1 cellular context compared by ENCODE assay signal in the genomic region with DNA sequence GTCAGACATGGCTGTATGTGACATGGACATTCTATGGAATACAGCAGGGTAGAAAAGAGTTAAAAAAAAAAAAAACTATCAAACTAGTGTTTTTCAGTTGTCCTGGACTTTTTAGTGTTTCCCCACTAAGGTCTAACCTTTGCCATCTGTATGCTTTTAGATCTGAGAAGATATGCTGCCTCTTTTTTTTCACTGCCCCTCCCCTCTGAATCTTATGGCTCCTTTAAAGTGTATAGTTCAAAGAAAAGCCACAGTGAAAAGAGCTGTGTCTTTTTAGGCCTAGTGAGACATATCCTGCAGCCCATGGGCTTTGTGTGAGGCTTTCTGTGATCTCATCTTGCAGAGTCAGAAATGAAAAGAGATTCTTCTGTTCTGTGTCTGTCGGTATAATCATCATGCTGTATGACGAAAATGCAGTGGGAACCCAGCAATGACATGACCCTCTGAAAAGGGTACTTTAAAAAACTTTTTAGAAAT.
A peak's percentile ranks its signal among the peaks of the same experiment; 100 is the strongest.
TF ChIP-seq lines count a peak whose summit lies in the region.

No MANE protein-coding gene starts in this region.

TF ChIP-seq in HepG2, 621 proteins besides CTCF, POLR2A, EP300 and RAD21 (continued from another document and continues in another):
- TF ChIP-seq, protein P1, sequence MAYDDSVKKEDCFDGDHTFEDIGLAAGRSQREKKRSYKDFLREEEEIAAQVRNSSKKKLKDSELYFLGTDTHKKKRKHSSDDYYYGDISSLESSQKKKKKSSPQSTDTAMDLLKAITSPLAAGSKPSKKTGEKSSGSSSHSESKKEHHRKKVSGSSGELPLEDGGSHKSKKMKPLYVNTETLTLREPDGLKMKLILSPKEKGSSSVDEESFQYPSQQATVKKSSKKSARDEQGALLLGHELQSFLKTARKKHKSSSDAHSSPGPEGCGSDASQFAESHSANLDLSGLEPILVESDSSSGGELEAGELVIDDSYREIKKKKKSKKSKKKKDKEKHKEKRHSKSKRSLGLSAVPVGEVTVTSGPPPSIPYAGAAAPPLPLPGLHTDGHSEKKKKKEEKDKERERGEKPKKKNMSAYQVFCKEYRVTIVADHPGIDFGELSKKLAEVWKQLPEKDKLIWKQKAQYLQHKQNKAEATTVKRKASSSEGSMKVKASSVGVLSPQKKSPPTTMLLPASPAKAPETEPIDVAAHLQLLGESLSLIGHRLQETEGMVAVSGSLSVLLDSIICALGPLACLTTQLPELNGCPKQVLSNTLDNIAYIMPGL (CRISPR knock-in tag; IDR thresholded peaks at IDR 0.05; ENCODE audit: borderline replicate concordance in 1 of 2, low read depth in 1 of 2): peak; percentile 35 to 47; a peak in 1 of 4 replicates
- TF ChIP-seq KAT2B (IDR thresholded peaks at IDR 0.05; ENCODE audit: borderline replicate concordance, low read depth, low read length): no peak
- no peak for TF ChIP-seq PCBP2 (optimal IDR thresholded peaks at IDR 0.05; ENCODE audit: low read depth, low read length, poor library complexity, severe bottlenecking)
- no peak for TF ChIP-seq BATF2 (CRISPR knock-in tag; IDR thresholded peaks at IDR 0.05)
- TF ChIP-seq, protein P2, sequence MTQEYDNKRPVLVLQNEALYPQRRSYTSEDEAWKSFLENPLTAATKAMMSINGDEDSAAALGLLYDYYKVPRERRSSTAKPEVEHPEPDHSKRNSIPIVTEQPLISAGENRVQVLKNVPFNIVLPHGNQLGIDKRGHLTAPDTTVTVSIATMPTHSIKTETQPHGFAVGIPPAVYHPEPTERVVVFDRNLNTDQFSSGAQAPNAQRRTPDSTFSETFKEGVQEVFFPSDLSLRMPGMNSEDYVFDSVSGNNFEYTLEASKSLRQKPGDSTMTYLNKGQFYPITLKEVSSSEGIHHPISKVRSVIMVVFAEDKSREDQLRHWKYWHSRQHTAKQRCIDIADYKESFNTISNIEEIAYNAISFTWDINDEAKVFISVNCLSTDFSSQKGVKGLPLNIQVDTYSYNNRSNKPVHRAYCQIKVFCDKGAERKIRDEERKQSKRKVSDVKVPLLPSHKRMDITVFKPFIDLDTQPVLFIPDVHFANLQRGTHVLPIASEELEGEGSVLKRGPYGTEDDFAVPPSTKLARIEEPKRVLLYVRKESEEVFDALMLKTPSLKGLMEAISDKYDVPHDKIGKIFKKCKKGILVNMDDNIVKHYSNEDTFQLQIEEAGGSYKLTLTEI (CRISPR knock-in tag; conservative IDR thresholded peaks at IDR 0.05): no peak
- no peak for TF ChIP-seq ZNF382 (CRISPR knock-in tag; IDR thresholded peaks at IDR 0.05; ENCODE audit: borderline replicate concordance)
- TF ChIP-seq, protein P3, sequence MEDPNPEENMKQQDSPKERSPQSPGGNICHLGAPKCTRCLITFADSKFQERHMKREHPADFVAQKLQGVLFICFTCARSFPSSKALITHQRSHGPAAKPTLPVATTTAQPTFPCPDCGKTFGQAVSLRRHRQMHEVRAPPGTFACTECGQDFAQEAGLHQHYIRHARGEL (CRISPR knock-in tag; IDR thresholded peaks at IDR 0.05): no peak
- TF ChIP-seq ZNF670 (CRISPR knock-in tag; IDR thresholded peaks at IDR 0.05; ENCODE audit: borderline replicate concordance): no peak
- TF ChIP-seq HMG20A (CRISPR knock-in tag; IDR thresholded peaks at IDR 0.05; ENCODE audit: borderline replicate concordance): peak; percentile 95
- TF ChIP-seq ZNF7 (CRISPR knock-in tag; IDR thresholded peaks at IDR 0.05): no peak
- TF ChIP-seq SRSF1 (optimal IDR thresholded peaks at IDR 0.05; ENCODE audit: low read depth, low read length): no peak
- TF ChIP-seq, protein P4, sequence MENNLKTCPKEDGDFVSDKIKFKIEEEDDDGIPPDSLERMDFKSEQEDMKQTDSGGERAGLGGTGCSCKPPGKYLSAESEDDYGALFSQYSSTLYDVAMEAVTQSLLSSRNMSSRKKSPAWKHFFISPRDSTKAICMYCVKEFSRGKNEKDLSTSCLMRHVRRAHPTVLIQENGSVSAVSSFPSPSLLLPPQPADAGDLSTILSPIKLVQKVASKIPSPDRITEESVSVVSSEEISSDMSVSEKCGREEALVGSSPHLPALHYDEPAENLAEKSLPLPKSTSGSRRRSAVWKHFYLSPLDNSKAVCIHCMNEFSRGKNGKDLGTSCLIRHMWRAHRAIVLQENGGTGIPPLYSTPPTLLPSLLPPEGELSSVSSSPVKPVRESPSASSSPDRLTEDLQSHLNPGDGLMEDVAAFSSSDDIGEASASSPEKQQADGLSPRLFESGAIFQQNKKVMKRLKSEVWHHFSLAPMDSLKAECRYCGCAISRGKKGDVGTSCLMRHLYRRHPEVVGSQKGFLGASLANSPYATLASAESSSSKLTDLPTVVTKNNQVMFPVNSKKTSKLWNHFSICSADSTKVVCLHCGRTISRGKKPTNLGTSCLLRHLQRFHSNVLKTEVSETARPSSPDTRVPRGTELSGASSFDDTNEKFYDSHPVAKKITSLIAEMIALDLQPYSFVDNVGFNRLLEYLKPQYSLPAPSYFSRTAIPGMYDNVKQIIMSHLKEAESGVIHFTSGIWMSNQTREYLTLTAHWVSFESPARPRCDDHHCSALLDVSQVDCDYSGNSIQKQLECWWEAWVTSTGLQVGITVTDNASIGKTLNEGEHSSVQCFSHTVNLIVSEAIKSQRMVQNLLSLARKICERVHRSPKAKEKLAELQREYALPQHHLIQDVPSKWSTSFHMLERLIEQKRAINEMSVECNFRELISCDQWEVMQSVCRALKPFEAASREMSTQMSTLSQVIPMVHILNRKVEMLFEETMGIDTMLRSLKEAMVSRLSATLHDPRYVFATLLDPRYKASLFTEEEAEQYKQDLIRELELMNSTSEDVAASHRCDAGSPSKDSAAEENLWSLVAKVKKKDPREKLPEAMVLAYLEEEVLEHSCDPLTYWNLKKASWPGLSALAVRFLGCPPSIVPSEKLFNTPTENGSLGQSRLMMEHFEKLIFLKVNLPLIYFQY (CRISPR knock-in tag; IDR thresholded peaks at IDR 0.05; ENCODE audit: borderline replicate concordance): no peak; the same call in 1 of the 2 replicates
- no peak for TF ChIP-seq PRDM4 (CRISPR knock-in tag; IDR thresholded peaks at IDR 0.05; ENCODE audit: borderline replicate concordance)
- no peak for TF ChIP-seq ZNF101 (CRISPR knock-in tag; IDR thresholded peaks at IDR 0.05; ENCODE audit: borderline replicate concordance, low read depth)
- TF ChIP-seq, protein P5, sequence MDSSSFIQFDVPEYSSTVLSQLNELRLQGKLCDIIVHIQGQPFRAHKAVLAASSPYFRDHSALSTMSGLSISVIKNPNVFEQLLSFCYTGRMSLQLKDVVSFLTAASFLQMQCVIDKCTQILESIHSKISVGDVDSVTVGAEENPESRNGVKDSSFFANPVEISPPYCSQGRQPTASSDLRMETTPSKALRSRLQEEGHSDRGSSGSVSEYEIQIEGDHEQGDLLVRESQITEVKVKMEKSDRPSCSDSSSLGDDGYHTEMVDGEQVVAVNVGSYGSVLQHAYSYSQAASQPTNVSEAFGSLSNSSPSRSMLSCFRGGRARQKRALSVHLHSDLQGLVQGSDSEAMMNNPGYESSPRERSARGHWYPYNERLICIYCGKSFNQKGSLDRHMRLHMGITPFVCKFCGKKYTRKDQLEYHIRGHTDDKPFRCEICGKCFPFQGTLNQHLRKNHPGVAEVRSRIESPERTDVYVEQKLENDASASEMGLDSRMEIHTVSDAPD (CRISPR knock-in tag; IDR thresholded peaks at IDR 0.05): no peak; the same call in 1 of the 2 replicates
- no peak for TF ChIP-seq HNRNPLL (IDR thresholded peaks at IDR 0.05; ENCODE audit: low read depth, low read length, poor library complexity, severe bottlenecking)
- TF ChIP-seq BRCA1 (CRISPR knock-in tag; IDR thresholded peaks at IDR 0.05): 0 out of 2 replicates have a peak, but pooled peaks have one; percentile 27
- TF ChIP-seq ZNF563 (CRISPR knock-in tag; IDR thresholded peaks at IDR 0.05): no peak
- no peak for TF ChIP-seq ZKSCAN5 (CRISPR knock-in tag; IDR thresholded peaks at IDR 0.05)
- TF ChIP-seq CBFB (CRISPR knock-in tag; IDR thresholded peaks at IDR 0.05): peak; percentile 67; the same call in 1 of the 2 replicates
- TF ChIP-seq, protein P6, sequence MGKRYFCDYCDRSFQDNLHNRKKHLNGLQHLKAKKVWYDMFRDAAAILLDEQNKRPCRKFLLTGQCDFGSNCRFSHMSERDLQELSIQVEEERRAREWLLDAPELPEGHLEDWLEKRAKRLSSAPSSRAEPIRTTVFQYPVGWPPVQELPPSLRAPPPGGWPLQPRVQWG (CRISPR knock-in tag; IDR thresholded peaks at IDR 0.05; ENCODE audit: borderline replicate concordance, low read depth): no peak
- peak; percentile 67; the same call in 1 of the 2 replicates for TF ChIP-seq SALL1 (CRISPR knock-in tag; IDR thresholded peaks at IDR 0.05)
- TF ChIP-seq ZSCAN21 (CRISPR knock-in tag; IDR thresholded peaks at IDR 0.05; ENCODE audit: borderline replicate concordance): no peak
- no peak for TF ChIP-seq ZFP41 (CRISPR knock-in tag; IDR thresholded peaks at IDR 0.05; ENCODE audit: borderline replicate concordance)
- no peak for TF ChIP-seq ZNF878 (CRISPR knock-in tag; IDR thresholded peaks at IDR 0.05)
- TF ChIP-seq ZFP36L2 (CRISPR knock-in tag; IDR thresholded peaks at IDR 0.05): no peak
- TF ChIP-seq TCF7L2 (IDR thresholded peaks at IDR 0.05; ENCODE audit: low read depth, low read length): peak; percentile 90
- no peak for TF ChIP-seq REL (CRISPR knock-in tag; conservative IDR thresholded peaks at IDR 0.05)
- peak; percentile 97 for TF ChIP-seq ZBTB20 (CRISPR knock-in tag; IDR thresholded peaks at IDR 0.05; ENCODE audit: borderline replicate concordance, low read depth)
- TF ChIP-seq FUBP1 (CRISPR knock-in tag; IDR thresholded peaks at IDR 0.05; ENCODE audit: borderline replicate concordance): no peak
- no peak for TF ChIP-seq ZNF605 (CRISPR knock-in tag; IDR thresholded peaks at IDR 0.05)
- TF ChIP-seq, protein P7, sequence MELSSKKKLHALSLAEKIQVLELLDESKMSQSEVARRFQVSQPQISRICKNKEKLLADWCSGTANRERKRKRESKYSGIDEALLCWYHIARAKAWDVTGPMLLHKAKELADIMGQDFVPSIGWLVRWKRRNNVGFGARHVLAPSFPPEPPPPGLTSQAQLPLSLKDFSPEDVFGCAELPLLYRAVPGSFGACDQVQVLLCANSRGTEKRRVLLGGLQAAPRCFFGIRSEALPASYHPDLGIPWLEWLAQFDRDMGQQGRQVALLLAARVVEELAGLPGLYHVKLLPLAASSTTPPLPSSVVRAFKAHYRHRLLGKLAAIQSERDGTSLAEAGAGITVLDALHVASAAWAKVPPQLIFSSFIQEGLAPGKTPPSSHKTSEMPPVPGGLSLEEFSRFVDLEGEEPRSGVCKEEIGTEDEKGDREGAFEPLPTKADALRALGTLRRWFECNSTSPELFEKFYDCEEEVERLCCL (CRISPR knock-in tag; IDR thresholded peaks at IDR 0.05; ENCODE audit: borderline replicate concordance): no peak
- no peak for TF ChIP-seq MTF1 (CRISPR knock-in tag; IDR thresholded peaks at IDR 0.05)
- TF ChIP-seq ZNF616 (CRISPR knock-in tag; IDR thresholded peaks at IDR 0.05; ENCODE audit: low read depth): no peak
- TF ChIP-seq ZBTB7A (CRISPR knock-in tag; IDR thresholded peaks at IDR 0.05): no peak
- TF ChIP-seq GTF2F1 (IDR thresholded peaks at IDR 0.05; ENCODE audit: low read length): 0 out of 2 replicates have a peak, but pooled peaks have one; percentile 56
- TF ChIP-seq NCOA2 (CRISPR knock-in tag; IDR thresholded peaks at IDR 0.05): peak; percentile 96
- TF ChIP-seq ZNF569 (CRISPR knock-in tag; IDR thresholded peaks at IDR 0.05; ENCODE audit: borderline replicate concordance): 0 out of 2 replicates have a peak, but pooled peaks have one; percentile 79
- TF ChIP-seq HMG20B (CRISPR knock-in tag; conservative IDR thresholded peaks at IDR 0.05): 0 out of 2 replicates have a peak, but pooled peaks have one; percentile 14
- no peak for TF ChIP-seq ZNF567 (CRISPR knock-in tag; IDR thresholded peaks at IDR 0.05; ENCODE audit: borderline replicate concordance)
- no peak for TF ChIP-seq ZNF660 (CRISPR knock-in tag; IDR thresholded peaks at IDR 0.05; ENCODE audit: borderline replicate concordance, low read depth)
- TF ChIP-seq ATF1 (CRISPR knock-in tag; IDR thresholded peaks at IDR 0.05): peak; percentile 72
- TF ChIP-seq HES4 (CRISPR knock-in tag; IDR thresholded peaks at IDR 0.05; ENCODE audit: borderline replicate concordance): no peak
- TF ChIP-seq REPIN1 (CRISPR knock-in tag; IDR thresholded peaks at IDR 0.05; ENCODE audit: borderline replicate concordance, low read depth): peak; percentile 75
- no peak; the same call in 1 of the 2 replicates for TF ChIP-seq ZNF274 (CRISPR knock-in tag; IDR thresholded peaks at IDR 0.05)
